In the genomic region with DNA sequence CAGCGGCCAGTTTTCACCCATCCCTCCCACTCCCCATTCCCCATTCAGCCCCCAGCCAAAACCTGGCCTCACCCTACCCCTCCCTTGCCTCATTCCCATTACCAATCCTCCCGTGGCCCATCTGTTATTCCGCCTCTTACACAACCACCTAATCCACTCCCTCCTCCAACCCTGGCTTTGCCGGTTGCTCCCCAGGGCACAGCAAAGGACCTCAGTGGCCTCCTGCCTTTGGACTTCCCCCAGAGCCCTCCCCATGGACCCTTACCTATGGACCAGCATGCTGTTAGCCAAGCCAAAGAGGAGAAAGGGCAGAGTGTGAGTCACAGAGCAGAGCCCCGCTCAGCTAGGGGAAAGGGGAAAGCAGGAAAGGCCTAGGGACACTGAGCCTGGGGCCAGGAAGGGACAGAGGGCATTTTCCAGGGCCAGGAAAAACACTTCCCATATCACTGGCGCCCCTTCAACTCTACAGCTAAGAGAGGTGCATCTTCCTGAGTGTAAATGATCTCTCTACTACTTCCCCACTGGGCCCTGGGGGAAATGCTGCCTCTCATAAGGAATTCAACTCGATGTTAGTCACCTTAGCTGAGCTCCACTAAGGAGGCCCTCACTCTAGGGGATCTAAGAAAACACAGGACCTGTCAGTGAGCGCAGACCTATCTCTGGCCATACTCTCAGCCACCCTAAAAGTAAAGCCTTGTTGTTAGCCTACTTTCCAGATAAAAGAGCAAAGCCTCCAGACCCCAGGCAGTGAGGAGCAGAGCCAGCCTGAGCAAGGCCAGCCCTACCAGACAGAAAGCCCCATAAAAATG, we compare ENCODE assay signal across 14 cellular contexts. TPM values are rescaled to one million over a fixed set of nuclear protein-coding genes. Genes with fewer than 3 reads are reported as not detected.
DNase-seq lines count a peak whose midpoint lies in the region; ATAC-seq and TF ChIP-seq lines count a peak whose summit lies in the region.
"Had no signal": no experiment of that assay in that cellular context is flagged by ENCODE, and none has a peak within 500 bp of the region (broad histone marks: within the 10 kb centered on the region; RNA-seq: fewer than 3 reads in every experiment).

No MANE protein-coding gene starts in this region.

- no peaks in the 10 kb centered on the region for H3K27me3 ChIP-seq in NT2/D1 (ENCODE audit: insufficient read depth, insufficient read length)

- peak overlapping the region; percentile 8 for H3K9ac ChIP-seq in NT2/D1 (ENCODE audit: insufficient read length, low read depth)

- H3K4me1 ChIP-seq in NT2/D1 (ENCODE audit: insufficient read depth, insufficient read length): peaks cover 18% of the 10 kb centered on the region
- H3K4me1 ChIP-seq: lower lobe of right lung had no signal

- POLR2A ChIA-PET in activated CD4-positive, alpha-beta T cell treated with anti-CD3 and anti-CD28 coated beads for 36 hours (lab: Charles Lee): interaction anchor here (0.6 kb wide), 1 partner anchor 398 kb away, joined by 3 read pairs; no protein-coding TSS in a partner anchor

- no peaks in the 10 kb centered on the region for H3K27me3 Mint-ChIP-seq in activated CD4-positive, alpha-beta T cell treated with anti-CD3 and anti-CD28 coated beads for 36 hours
- no peaks in the 10 kb centered on the region for H3K27me3 Mint-ChIP-seq in activated CD4-positive, alpha-beta T cell treated with anti-CD3 and anti-CD28 coated beads, Interleukin-2, amount 10 ng/mL, durations not matched to agents 24 days and 14 days
- peaks cover 7% of the 10 kb centered on the region for H3K27me3 Mint-ChIP-seq in glutamatergic neuron (ENCODE audit: unreplicated experiment)
- H3K27me3 Mint-ChIP-seq: activated CD4-positive, alpha-beta memory T cell treated with anti-CD3 and anti-CD28 coated beads, Interleukin-2, amount 10 ng/mL, durations not matched to agents 7 days and 5 days had no signal

- peaks cover 9% of the 10 kb centered on the region for H3K36me3 ChIP-seq in NT2/D1 (ENCODE audit: insufficient read depth, insufficient read length, low read length)
- H3K36me3 ChIP-seq: lower lobe of right lung had no signal

- H3K4me1 Mint-ChIP-seq in activated CD4-positive, alpha-beta T cell treated with anti-CD3 and anti-CD28 coated beads for 36 hours: peaks cover 3% of the 10 kb centered on the region
- H3K4me1 Mint-ChIP-seq in activated CD4-positive, alpha-beta T cell treated with anti-CD3 and anti-CD28 coated beads, Interleukin-2, amount 10 ng/mL, durations not matched to agents 24 days and 14 days: no peaks in the 10 kb centered on the region
- peaks cover 14% of the 10 kb centered on the region for H3K4me1 Mint-ChIP-seq in glutamatergic neuron (ENCODE audit: low read depth, unreplicated experiment)
- H3K4me1 Mint-ChIP-seq: activated CD4-positive, alpha-beta memory T cell treated with anti-CD3 and anti-CD28 coated beads, Interleukin-2, amount 10 ng/mL, durations not matched to agents 7 days and 5 days had no signal

- H3K36me3 Mint-ChIP-seq in activated CD4-positive, alpha-beta T cell treated with anti-CD3 and anti-CD28 coated beads for 36 hours (ENCODE audit: low read depth): no peaks in the 10 kb centered on the region
- no peaks in the 10 kb centered on the region for H3K36me3 Mint-ChIP-seq in activated CD4-positive, alpha-beta T cell treated with anti-CD3 and anti-CD28 coated beads, Interleukin-2, amount 10 ng/mL, durations not matched to agents 24 days and 14 days (ENCODE audit: low read depth)
- no peaks in the 10 kb centered on the region for H3K36me3 Mint-ChIP-seq in glutamatergic neuron (ENCODE audit: unreplicated experiment)

- no peak for TF ChIP-seq CTCF in glutamatergic neuron (IDR thresholded peaks at IDR 0.05; ENCODE audit: partially characterized antibody, unreplicated experiment)

- H3K9me3 Mint-ChIP-seq in activated CD4-positive, alpha-beta T cell treated with anti-CD3 and anti-CD28 coated beads for 36 hours (ENCODE audit: low read depth): no peaks in the 10 kb centered on the region
- H3K9me3 Mint-ChIP-seq in activated CD4-positive, alpha-beta T cell treated with anti-CD3 and anti-CD28 coated beads, Interleukin-2, amount 10 ng/mL, durations not matched to agents 24 days and 14 days: no peaks in the 10 kb centered on the region
- H3K9me3 Mint-ChIP-seq in glutamatergic neuron (ENCODE audit: unreplicated experiment): peaks cover 4% of the 10 kb centered on the region
- H3K9me3 Mint-ChIP-seq: activated CD4-positive, alpha-beta memory T cell treated with anti-CD3 and anti-CD28 coated beads, Interleukin-2, amount 10 ng/mL, durations not matched to agents 7 days and 5 days; activated T-helper 2 cell treated with anti-CD3 and anti-CD28 coated beads, Interferon-gamma antibody, Interleukin-2, Interleukin-4, amounts not matched to agents 10 μg/mL and 5 μg/mL and 100 μg/mL, durations not matched to agents 14 hours and 24 hours and 36 hours had no signal

- no peak overlapping the region for H3K4me3 Mint-ChIP-seq in activated CD4-positive, alpha-beta T cell treated with anti-CD3 and anti-CD28 coated beads for 36 hours
- no peak overlapping the region for H3K4me3 Mint-ChIP-seq in activated CD4-positive, alpha-beta T cell treated with anti-CD3 and anti-CD28 coated beads, Interleukin-2, amount 10 ng/mL, durations not matched to agents 24 days and 14 days
- peak overlapping the region; percentile 34 for H3K4me3 Mint-ChIP-seq in glutamatergic neuron (ENCODE audit: unreplicated experiment)
- H3K4me3 Mint-ChIP-seq: activated CD4-positive, alpha-beta memory T cell treated with anti-CD3 and anti-CD28 coated beads, Interleukin-2, amount 10 ng/mL, durations not matched to agents 7 days and 5 days had no signal

- no peak overlapping the region for H3K4me3 ChIP-seq in NT2/D1 (ENCODE audit: insufficient read length, low read depth)
- H3K4me3 ChIP-seq: lower lobe of right lung had no signal

- CTCF ChIA-PET in activated CD4-positive, alpha-beta T cell treated with anti-CD3 and anti-CD28 coated beads for 36 hours (lab: Charles Lee): no interaction called here

- no peak for ATAC-seq in activated CD4-positive, alpha-beta T cell treated with anti-CD3 and anti-CD28 coated beads for 36 hours
- peak; percentile 75 for ATAC-seq in sciatic nerve
- ATAC-seq: lower lobe of right lung had no signal

- H3K9me3 ChIP-seq in NT2/D1 (ENCODE audit: insufficient read depth, low read length): no peaks in the 10 kb centered on the region
- H3K9me3 ChIP-seq: lower lobe of right lung had no signal

- DNase-seq in activated CD4-positive, alpha-beta T cell treated with anti-CD3 and anti-CD28 coated beads for 36 hours: no peak
- DNase-seq in activated CD4-positive, alpha-beta T cell treated with anti-CD3 and anti-CD28 coated beads, Interleukin-2, amount 10 ng/mL, durations not matched to agents 24 days and 14 days: no peak
- DNase-seq in NT2/D1 (ENCODE audit: low read depth, low spot score) (no peak), glutamatergic neuron (no peak), sciatic nerve (ENCODE audit: low spot score) (peak; percentile 68), SIG-M5 treated with dmso at 0.1 percent for 504 hours (lab: John Stamatoyannopoulos, UW; ENCODE audit: unreplicated experiment) (no peak), OCI-M2 (lab: John Stamatoyannopoulos, UW; ENCODE audit: unreplicated experiment) (no peak), NCI-H2227 (lab: John Stamatoyannopoulos, UW; ENCODE audit: unreplicated experiment) (no peak)
- DNase-seq: activated CD4-positive, alpha-beta memory T cell treated with anti-CD3 and anti-CD28 coated beads, Interleukin-2, amount 10 ng/mL, durations not matched to agents 7 days and 5 days; central memory CD4-positive, alpha-beta T cell; lower lobe of right lung; NCI-H1092 treated with DMSO at 0.1 percent for 48 hours; T-helper 9 cell had no signal

- peak overlapping the region; percentile 33 for H3K27ac Mint-ChIP-seq in activated CD4-positive, alpha-beta T cell treated with anti-CD3 and anti-CD28 coated beads for 36 hours
- no peak overlapping the region for H3K27ac Mint-ChIP-seq in activated CD4-positive, alpha-beta T cell treated with anti-CD3 and anti-CD28 coated beads, Interleukin-2, amount 10 ng/mL, durations not matched to agents 24 days and 14 days
- H3K27ac Mint-ChIP-seq in glutamatergic neuron (ENCODE audit: unreplicated experiment): no peak overlapping the region
- H3K27ac Mint-ChIP-seq: activated CD4-positive, alpha-beta memory T cell treated with anti-CD3 and anti-CD28 coated beads, Interleukin-2, amount 10 ng/mL, durations not matched to agents 7 days and 5 days; activated T-helper 2 cell treated with anti-CD3 and anti-CD28 coated beads, Interferon-gamma antibody, Interleukin-2, Interleukin-4, amounts not matched to agents 10 μg/mL and 5 μg/mL and 100 μg/mL, durations not matched to agents 14 hours and 24 hours and 36 hours had no signal

- intact Hi-C loops in activated CD4-positive, alpha-beta T cell treated with anti-CD3 and anti-CD28 coated beads for 36 hours (cut with DNase I, micrococcal nuclease): no loop called here
- intact Hi-C loops in activated CD4-positive, alpha-beta T cell treated with anti-CD3 and anti-CD28 coated beads, Interleukin-2, amount 10 ng/mL, durations not matched to agents 24 days and 14 days (cut with micrococcal nuclease): no loop called here
- intact Hi-C loops in sciatic nerve (cut with DNase I): no loop called here

RNA-seq across cellular contexts. Expression of gene PEMT, which starts 10.6 kb away (rescaled TPM):
- 10 to 100 TPM; 30.4 to 32.3 TPM for total RNA-seq in activated CD4-positive, alpha-beta T cell treated with anti-CD3 and anti-CD28 coated beads for 36 hours
- total RNA-seq in activated CD4-positive, alpha-beta T cell treated with anti-CD3 and anti-CD28 coated beads, Interleukin-2, amount 10 ng/mL, durations not matched to agents 24 days and 14 days: 43.6 and 45.5 TPM in 2 replicates
- total RNA-seq in glutamatergic neuron (ENCODE audit: unreplicated experiment): 24.0 TPM
- total RNA-seq in sciatic nerve: 27.6 TPM
